In the genomic region with DNA sequence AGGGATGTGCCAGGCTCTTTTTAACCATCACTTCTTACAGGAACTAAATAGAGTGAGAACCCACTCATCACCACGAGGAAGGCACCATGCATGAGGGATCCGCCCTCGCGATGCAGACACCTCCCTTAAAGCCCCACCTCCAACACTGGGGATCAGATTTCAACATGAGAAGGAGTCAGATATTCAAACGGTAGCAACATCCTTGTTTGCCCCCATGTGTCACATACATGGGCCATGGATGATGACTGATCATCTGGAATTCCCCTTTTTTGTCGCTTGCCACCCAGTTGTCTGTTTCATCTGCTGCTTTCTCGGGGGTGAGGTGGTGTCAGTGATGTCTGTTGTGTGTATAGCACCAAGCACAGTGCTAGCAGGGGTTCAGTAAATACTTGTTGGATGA, we compare ENCODE assay signal across 8 cellular contexts. TPM values are rescaled to one million over a fixed set of nuclear protein-coding genes. Genes with fewer than 3 reads are reported as not detected.
DNase-seq lines count a peak whose midpoint lies in the region; ATAC-seq and TF ChIP-seq lines count a peak whose summit lies in the region.

No MANE protein-coding gene starts in this region.

- peak; percentile 83 for DNase-seq in activated CD4-positive, alpha-beta T cell treated with anti-CD3 and anti-CD28 coated beads for 36 hours
- DNase-seq in naive B cell: peak; percentile 81
- no peak for DNase-seq in UCSD-AML1 (lab: John Stamatoyannopoulos, UW; ENCODE audit: unreplicated experiment)
- DNase-seq in NCI-H2081 (lab: John Stamatoyannopoulos, UW): no peak
- no peak for DNase-seq in left ventricle myocardium inferior
- DNase-seq in A673 (ENCODE audit: low spot score): no peak

- H3K4me3 Mint-ChIP-seq in activated CD4-positive, alpha-beta T cell treated with anti-CD3 and anti-CD28 coated beads for 36 hours: peak overlapping the region; percentile 31
- peak overlapping the region; percentile 59 to 90 (median 82) for H3K4me3 Mint-ChIP-seq in naive B cell

- CTCF ChIA-PET in activated CD4-positive, alpha-beta T cell treated with anti-CD3 and anti-CD28 coated beads for 36 hours (lab: Charles Lee): interaction anchor here (0.5 to 1.7 kb wide), 7 partner anchors 11 to 256 kb away, joined by 3 to 5 read pairs (median 3); no protein-coding TSS in a partner anchor
- CTCF ChIA-PET in A673 (lab: Charles Lee): no interaction called here

- ATAC-seq in GM19035 (IDR thresholded peaks at IDR 0.05; ENCODE audit: unreplicated experiment) (peak; percentile 54), HG03064 (IDR thresholded peaks at IDR 0.05; ENCODE audit: low read depth, unreplicated experiment) (peak; percentile 36), naive B cell (ENCODE audit: low read depth in 2 of 2) (peak; percentile 73 to 80)
- ATAC-seq in activated CD4-positive, alpha-beta T cell treated with anti-CD3 and anti-CD28 coated beads for 36 hours: peak; percentile 78

- peak overlapping the region; percentile 97 for H3K27ac Mint-ChIP-seq in activated CD4-positive, alpha-beta T cell treated with anti-CD3 and anti-CD28 coated beads for 36 hours
- peak overlapping the region; percentile 95 to 99 (median 98) for H3K27ac Mint-ChIP-seq in naive B cell

- TF ChIP-seq CTCF in left ventricle myocardium inferior (IDR thresholded peaks at IDR 0.05; ENCODE audit: borderline replicate concordance) (no peak), A673 (conservative IDR thresholded peaks at IDR 0.05; ENCODE audit: low read depth, low read length) (no peak)

- no peaks in the 10 kb centered on the region for H3K27me3 Mint-ChIP-seq in activated CD4-positive, alpha-beta T cell treated with anti-CD3 and anti-CD28 coated beads for 36 hours
- no peaks in the 10 kb centered on the region for H3K27me3 Mint-ChIP-seq in naive B cell

- no peak overlapping the region for H3K27ac ChIP-seq in left ventricle myocardium inferior (replicated peaks)
- no peak overlapping the region for H3K27ac ChIP-seq in A673 (ENCODE audit: low read depth, low read length, poor library complexity, severe bottlenecking)

- BruUV-seq in A673 (replicated peaks; lab: Mats Ljungman, UMichigan): no TSS peak

- H3K9me3 ChIP-seq in left ventricle myocardium inferior (replicated peaks) (no peaks in the 10 kb centered on the region), A673 (ENCODE audit: low read depth, low read length, poor library complexity, severe bottlenecking) (no peaks in the 10 kb centered on the region)

- peaks cover 96% of the 10 kb centered on the region for H3K4me1 Mint-ChIP-seq in activated CD4-positive, alpha-beta T cell treated with anti-CD3 and anti-CD28 coated beads for 36 hours
- H3K4me1 Mint-ChIP-seq in naive B cell: peaks cover 70 to 96% (median 88%) of the 10 kb centered on the region in 3 donors

- H3K36me3 Mint-ChIP-seq in activated CD4-positive, alpha-beta T cell treated with anti-CD3 and anti-CD28 coated beads for 36 hours (ENCODE audit: low read depth): peaks cover 57% of the 10 kb centered on the region
- H3K36me3 Mint-ChIP-seq in naive B cell: peaks cover 9 to 16% of the 10 kb centered on the region in 2 donors

- H3K27me3 ChIP-seq in left ventricle myocardium inferior (ENCODE audit: low read depth) (no peaks in the 10 kb centered on the region), A673 (replicated peaks; ENCODE audit: insufficient read depth, low read depth, low read length, poor library complexity) (peaks cover 85% of the 10 kb centered on the region)

- POLR2A ChIA-PET in activated CD4-positive, alpha-beta T cell treated with anti-CD3 and anti-CD28 coated beads for 36 hours (lab: Charles Lee): interaction anchor here (1.6 to 2.2 kb wide), 3 partner anchors 49 to 132 kb away, joined by 5 to 31 read pairs (median 7); no protein-coding TSS in a partner anchor
- POLR2A ChIA-PET in A673 (lab: Charles Lee; ENCODE audit: low non-redundant PET): no interaction called here

- intact Hi-C loops in activated CD4-positive, alpha-beta T cell treated with anti-CD3 and anti-CD28 coated beads for 36 hours (cut with DNase I, micrococcal nuclease): loop anchor here (1.0 to 2.0 kb wide), 4 partner anchors 12 to 392 kb away; partner anchors contain the start of gene UXS1 (in 1 of the 2)
- intact Hi-C loops in left ventricle myocardium inferior (cut with micrococcal nuclease): no loop called here
- intact Hi-C loops in A673 (cut with micrococcal nuclease; ENCODE audit: unreplicated experiment): no loop called here

- peaks cover 74% of the 10 kb centered on the region for H3K4me1 ChIP-seq in left ventricle myocardium inferior
- peaks cover 20% of the 10 kb centered on the region for H3K4me1 ChIP-seq in A673 (ENCODE audit: insufficient read depth, low read length, poor library complexity, severe bottlenecking)

- H3K36me3 ChIP-seq in left ventricle myocardium inferior: no peaks in the 10 kb centered on the region
- no peaks in the 10 kb centered on the region for H3K36me3 ChIP-seq in A673 (ENCODE audit: insufficient read depth, low read length, poor library complexity, severe bottlenecking)

- H3K4me3 ChIP-seq in left ventricle myocardium inferior: no peak overlapping the region
- H3K4me3 ChIP-seq in A673 (ENCODE audit: low read depth, low read length, poor library complexity, severe bottlenecking): no peak overlapping the region

- H3K9me3 Mint-ChIP-seq in activated CD4-positive, alpha-beta T cell treated with anti-CD3 and anti-CD28 coated beads for 36 hours (ENCODE audit: low read depth): no peaks in the 10 kb centered on the region
- H3K9me3 Mint-ChIP-seq in naive B cell: peaks cover 0 to 3% (median 0%) of the 10 kb centered on the region in 7 donors

RNA-seq across cellular contexts. Expression of gene NCK2, which starts 57.9 kb away (rescaled TPM):
- 10 to 100 TPM; 84.7 to 87.5 TPM for total RNA-seq in activated CD4-positive, alpha-beta T cell treated with anti-CD3 and anti-CD28 coated beads for 36 hours
- 100 to 1,000 TPM in 1 of 6 donors, 10 to 100 TPM in 5; 70.7 to 108 (median 76.7) TPM for polyA plus RNA-seq in naive B cell (ENCODE audit: low read depth in 6 of 6)
- total RNA-seq in left ventricle myocardium inferior: 24.7 TPM
- 21.6 and 24.4 TPM in 2 replicates for total RNA-seq in A673 (2021)

Comparison
In these comparisons a context has a peak if more than half of its experiments do, and no peak if none do; other contexts are left out.
1. DNase-seq: peak in activated CD4-positive, alpha-beta T cell treated with anti-CD3 and anti-CD28 coated beads for 36 hours (single experiment) and naive B cell (single experiment); none in UCSD-AML1 (single experiment), NCI-H2081 (0 of 2), left ventricle myocardium inferior (single experiment) and A673 (single experiment).
2. intact Hi-C loops: an anchor here in activated CD4-positive, alpha-beta T cell treated with anti-CD3 and anti-CD28 coated beads for 36 hours (1.0 to 2.0 kb wide); none called in left ventricle myocardium inferior and A673.
3. Peak in every context shown above with its lines, with median percentiles within 50 percentile points of each other: ATAC-seq.